ENCODE assay signal across 9 cellular contexts in the genomic region with DNA sequence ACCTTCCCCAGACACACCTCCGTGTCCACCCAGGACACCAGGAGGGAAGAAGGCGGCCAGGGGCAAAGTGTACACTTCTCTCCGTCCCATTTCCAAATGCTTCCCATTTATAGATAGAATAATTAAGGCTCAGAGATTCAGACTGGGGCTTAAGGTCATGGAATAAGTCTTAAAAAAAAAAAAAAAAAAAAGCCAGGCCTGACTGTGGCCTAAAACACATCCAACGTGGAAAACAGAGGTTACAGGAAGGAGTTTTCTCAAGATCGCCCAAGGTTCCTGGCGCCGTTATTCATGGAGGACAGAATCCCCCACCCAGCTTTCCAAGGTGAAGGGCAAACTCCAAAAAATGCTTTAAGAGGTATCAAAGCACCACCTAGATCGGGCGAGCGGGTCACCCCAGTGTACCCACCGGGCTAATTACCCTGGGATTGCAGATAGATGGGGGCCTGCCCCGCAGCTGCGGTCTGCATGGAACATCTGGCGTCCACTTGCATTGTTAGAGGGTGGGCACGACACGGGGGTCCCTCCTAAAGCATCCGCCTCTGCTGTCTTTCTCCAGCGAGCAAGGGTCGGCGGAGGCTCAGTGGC. TPM values are rescaled to one million over a fixed set of nuclear protein-coding genes. Genes with fewer than 3 reads are reported as not detected.
DNase-seq lines count a peak whose midpoint lies in the region; ATAC-seq and TF ChIP-seq lines count a peak whose summit lies in the region.
"Had no signal": no experiment of that assay in that cellular context is flagged by ENCODE, and none has a peak within 500 bp of the region (broad histone marks: within the 10 kb centered on the region; RNA-seq: fewer than 3 reads in every experiment).

No MANE protein-coding gene starts in this region.

- intact Hi-C loops in prostate gland (cut with DNase I), result no loop called here

- peak; percentile 24 for TF ChIP-seq POLR2A in prostate gland (IDR thresholded peaks at IDR 0.05)

- H3K27ac ChIP-seq in SJCRH30, result peak overlapping the region; percentile 74
- peak overlapping the region; percentile 99 for H3K27ac ChIP-seq in esophagus (ENCODE audit: low read depth in 2 of 2, low read length in 1 of 2)
- H3K27ac ChIP-seq in prostate gland, result peak overlapping the region; percentile 98 to 99

- H3K4me1 ChIP-seq in SJCRH30 (peaks cover 47% of the 10 kb centered on the region), esophagus (ENCODE audit: control insufficient read depth in 2 of 2, insufficient read depth in 2 of 2, low read length in 1 of 2) (peaks cover 11 to 30% of the 10 kb centered on the region in 2 donors), prostate gland (replicated peaks) (peaks cover 16% of the 10 kb centered on the region)

- TF ChIP-seq CTCF in GM06990 (IDR thresholded peaks at IDR 0.05; ENCODE audit: insufficient read depth, low read length, poor library complexity, severe bottlenecking), result no peak
- no peak for TF ChIP-seq CTCF in prostate gland (IDR thresholded peaks at IDR 0.05)

- H3K4me3 ChIP-seq in GM06990 (replicated peaks; ENCODE audit: low read depth, low read length) (peak overlapping the region; percentile 72), SJCRH30 (peak overlapping the region; percentile 94), esophagus (ENCODE audit: low read depth in 1 of 2, low read length in 2 of 2) (peak overlapping the region; percentile 77 to 94), prostate gland (peak overlapping the region; percentile 91 to 96)

- no peak for ATAC-seq in GM19324 (IDR thresholded peaks at IDR 0.05; ENCODE audit: low FRiP score, unreplicated experiment)

- H3K9me3 ChIP-seq in SJCRH30 (replicated peaks) (no peaks in the 10 kb centered on the region), esophagus (ENCODE audit: control insufficient read depth in 2 of 2, insufficient read depth in 1 of 2, low read depth in 1 of 2, low read length in 1 of 2) (no peaks in the 10 kb centered on the region), prostate gland (no peaks in the 10 kb centered on the region)

- H3K36me3 ChIP-seq in GM06990 (ENCODE audit: control insufficient read depth, insufficient read depth, low read length) (peaks cover 7% of the 10 kb centered on the region), SJCRH30 (peaks cover 30% of the 10 kb centered on the region), esophagus (ENCODE audit: control insufficient read depth in 2 of 2, insufficient read depth in 2 of 2, low read length in 1 of 2) (peaks cover 0 to 8% of the 10 kb centered on the region in 2 donors), prostate gland (peaks cover 3 to 5% of the 10 kb centered on the region in 2 donors)

- DNase-seq in GM06990 (ENCODE audit: extremely low read depth, insufficient read length), result no peak
- no peak for DNase-seq in SJCRH30
- no peak for DNase-seq in prostate gland (ENCODE audit: low spot score)
- DNase-seq in retina, result no peak
- no peak for DNase-seq in NCI-H187 (lab: John Stamatoyannopoulos, UW)
- DNase-seq in activated effector memory CD4-positive, alpha-beta T cell treated with Interleukin-2 at 50 U/mL for 16 hours, result no peak
- DNase-seq: OCI-M1 had no signal

- H3K27me3 ChIP-seq in GM06990 (replicated peaks; ENCODE audit: control insufficient read depth, insufficient read depth, low read length), result no peaks in the 10 kb centered on the region
- no peaks in the 10 kb centered on the region for H3K27me3 ChIP-seq in SJCRH30
- no peaks in the 10 kb centered on the region for H3K27me3 ChIP-seq in esophagus (ENCODE audit: control insufficient read depth in 1 of 2, insufficient read depth in 2 of 2, low read length in 2 of 2)
- no peaks in the 10 kb centered on the region for H3K27me3 ChIP-seq in prostate gland (replicated peaks; ENCODE audit: insufficient read depth)

- WGBS in esophagus, 2 donors, result 6 to 30% methylated on average over 20 of the region's 20 CpGs
- WGBS in prostate gland, result 20% methylated on average over 20 of the region's 20 CpGs

RNA-seq across cellular contexts. Expression of gene NANOS3, which starts 36.1 kb away (rescaled TPM):
- 1.3 and 2.3 TPM in 2 replicates for total RNA-seq in SJCRH30 (2014; rRNA removed; shearing (Covaris generic))
- polyA plus RNA-seq in esophagus, result not detected
- total RNA-seq in prostate gland, result 1 to 10 TPM in 1 of 2 donors, not detected in 1; 1.5 TPM

RNA-seq across cellular contexts. Expression of gene ZSWIM4, which starts 45.6 kb away (rescaled TPM):
- 16.8 and 18.3 TPM in 2 replicates for total RNA-seq in SJCRH30 (2014; rRNA removed; shearing (Covaris generic))
- polyA plus RNA-seq in esophagus, result 10 to 100 TPM; 10.1 to 17.0 TPM
- 10 to 100 TPM in 1 of 2 donors, 1 to 10 TPM in 1; 9.7 to 14.2 TPM for total RNA-seq in prostate gland
